ENCODE assay signal across 23 cellular contexts in genomic region chr5:2889946-2890475, GRCh38.
DNase-seq lines count a peak whose midpoint lies in the region; ATAC-seq and TF ChIP-seq lines count a peak whose summit lies in the region.
"Had no signal": no experiment of that assay in that cellular context is flagged by ENCODE, and none has a peak within 500 bp of the region (broad histone marks: within the 10 kb centered on the region; RNA-seq: fewer than 3 reads in every experiment).

No MANE protein-coding gene starts in this region.

- intact Hi-C loops in posterior vena cava (cut with DNase I) (no loop called here), upper lobe of right lung (cut with DNase I) (no loop called here)

- H3K4me3 ChIP-seq in upper lobe of right lung: no peak overlapping the region
- H3K4me3 ChIP-seq: SJSA1 had no signal

- H3K27me3 ChIP-seq in upper lobe of right lung: no peaks in the 10 kb centered on the region
- H3K27me3 ChIP-seq: SJSA1 had no signal

- no peaks in the 10 kb centered on the region for H3K36me3 ChIP-seq in upper lobe of right lung
- H3K36me3 ChIP-seq: SJSA1 had no signal

- TF ChIP-seq CTCF in upper lobe of right lung (IDR thresholded peaks at IDR 0.05): no peak

- peak; percentile 28 for DNase-seq in activated CD8-positive, alpha-beta memory T cell treated with anti-CD3 and anti-CD28 coated beads for 24 hours
- DNase-seq in activated CD8-positive, alpha-beta memory T cell treated with anti-CD3 and anti-CD28 coated beads, Interleukin-2, amount 50 U/mL, for 48 hours: no peak
- DNase-seq in ecto neural progenitor cell (ENCODE audit: low spot score) (peak; percentile 26), posterior vena cava (ENCODE audit: low spot score) (peak; percentile 17), upper lobe of right lung (peak; percentile 33), NCI-H446 (lab: John Stamatoyannopoulos, UW) (no peak), SKM-1 (lab: John Stamatoyannopoulos, UW; ENCODE audit: unreplicated experiment) (no peak), AML-193 (lab: John Stamatoyannopoulos, UW) (no peak)
- DNase-seq: 8988T, ACHN, DMS153, DND-41, Karpas-422, NCI-H1092, NCI-H1417 treated with DMSO at 0.1 percent for 48 hours, NCI-H1694 treated with DMSO at 0.1 percent for 48 hours, NCI-H2081, NCI-H2171, NCI-H226, NCI-H510A treated with DMSO at 0.1 percent for 48 hours, NCI-H774 had no signal

- no peaks in the 10 kb centered on the region for H3K9me3 ChIP-seq in upper lobe of right lung

- ATAC-seq in upper lobe of right lung: no peak
- ATAC-seq: HepG2 had no signal

- H3K27ac ChIP-seq in upper lobe of right lung: no peak overlapping the region
- H3K27ac ChIP-seq: SJSA1 had no signal

- no peaks in the 10 kb centered on the region for H3K4me1 ChIP-seq in upper lobe of right lung
- H3K4me1 ChIP-seq: SJSA1 had no signal

Comparison
In these comparisons a context has a peak if more than half of its experiments do, and no peak if none do; other contexts are left out.
1. DNase-seq: peak in activated CD8-positive, alpha-beta memory T cell treated with anti-CD3 and anti-CD28 coated beads for 24 hours (single experiment), ecto neural progenitor cell (single experiment), posterior vena cava (single experiment) and upper lobe of right lung (single experiment); none in activated CD8-positive, alpha-beta memory T cell treated with anti-CD3 and anti-CD28 coated beads, Interleukin-2, amount 50 U/mL, for 48 hours (single experiment), NCI-H446 (0 of 2), SKM-1 (single experiment) and AML-193 (0 of 2).